In genomic region chr10:73465978-73466709, GRCh38 we compare ENCODE assay signal across 23 cellular contexts.
"Had no signal": no experiment of that assay in that cellular context is flagged by ENCODE, and none has a peak within 500 bp of the region (broad histone marks: within the 10 kb centered on the region; RNA-seq: fewer than 3 reads in every experiment).

No MANE protein-coding gene starts in this region.

- H3K4me3 ChIP-seq: cardiac muscle cell had no signal

- DNase-seq: activated CD4-positive, alpha-beta memory T cell treated with anti-CD3 and anti-CD28 coated beads, Interleukin-2, amount 10 ng/mL, durations not matched to agents 7 days and 5 days; activated CD4-positive, alpha-beta T cell treated with anti-CD3 and anti-CD28 coated beads, Interleukin-2, amount 10 ng/mL, durations not matched to agents 7 days and 5 days; activated CD4-positive, CD25-positive, alpha-beta regulatory T cell; activated naive CD4-positive, alpha-beta T cell; activated T-cell treated with anti-CD3 and anti-CD28 coated beads for 4 hours; amygdala; brain microvascular endothelial cell; MM.1S; NCI-H1105; NCI-H1436; NCI-H1694 treated with DMSO at 0.1 percent for 48 hours; NCI-H2029 treated with DMSO at 0.1 percent for 48 hours; NCI-H345; NCI-H510A; NCI-H526 treated with DMSO at 0.1 percent for 48 hours; NCI-H82; SIG-M5; T-helper 9 cell had no signal

- H3K4me1 Mint-ChIP-seq: activated naive CD4-positive, alpha-beta T cell treated with anti-CD3 and anti-CD28 coated beads, Interleukin-2, amount 50 U/mL, for 24 hours had no signal

- H3K9me3 Mint-ChIP-seq: activated CD4-positive, alpha-beta memory T cell treated with anti-CD3 and anti-CD28 coated beads, Interleukin-2, amount 10 ng/mL, durations not matched to agents 7 days and 5 days; activated CD4-positive, alpha-beta T cell treated with anti-CD3 and anti-CD28 coated beads, Interleukin-2, amount 10 ng/mL, durations not matched to agents 7 days and 5 days; activated naive CD4-positive, alpha-beta T cell treated with anti-CD3 and anti-CD28 coated beads, Interleukin-2, amount 50 U/mL, for 24 hours had no signal

- H3K27me3 ChIP-seq: brain microvascular endothelial cell, cardiac muscle cell had no signal

- FAIRE-seq: astrocyte, TTC549 had no signal

- H3K27ac Mint-ChIP-seq: activated CD4-positive, alpha-beta memory T cell treated with anti-CD3 and anti-CD28 coated beads, Interleukin-2, amount 10 ng/mL, durations not matched to agents 7 days and 5 days; activated CD4-positive, alpha-beta T cell treated with anti-CD3 and anti-CD28 coated beads, Interleukin-2, amount 10 ng/mL, durations not matched to agents 7 days and 5 days; activated naive CD4-positive, alpha-beta T cell treated with anti-CD3 and anti-CD28 coated beads, Interleukin-2, amount 50 U/mL, for 24 hours had no signal

- H3K4me3 Mint-ChIP-seq: activated CD4-positive, alpha-beta memory T cell treated with anti-CD3 and anti-CD28 coated beads, Interleukin-2, amount 10 ng/mL, durations not matched to agents 7 days and 5 days; activated CD4-positive, alpha-beta T cell treated with anti-CD3 and anti-CD28 coated beads, Interleukin-2, amount 10 ng/mL, durations not matched to agents 7 days and 5 days; activated naive CD4-positive, alpha-beta T cell treated with anti-CD3 and anti-CD28 coated beads, Interleukin-2, amount 50 U/mL, for 24 hours had no signal

- H3K27ac ChIP-seq: brain microvascular endothelial cell, cardiac muscle cell, VCaP had no signal

- H3K27me3 Mint-ChIP-seq: activated CD4-positive, alpha-beta memory T cell treated with anti-CD3 and anti-CD28 coated beads, Interleukin-2, amount 10 ng/mL, durations not matched to agents 7 days and 5 days; activated CD4-positive, alpha-beta T cell treated with anti-CD3 and anti-CD28 coated beads, Interleukin-2, amount 10 ng/mL, durations not matched to agents 7 days and 5 days; activated naive CD4-positive, alpha-beta T cell treated with anti-CD3 and anti-CD28 coated beads, Interleukin-2, amount 50 U/mL, for 24 hours had no signal
